8 cellular contexts compared by ENCODE assay signal in the genomic region with DNA sequence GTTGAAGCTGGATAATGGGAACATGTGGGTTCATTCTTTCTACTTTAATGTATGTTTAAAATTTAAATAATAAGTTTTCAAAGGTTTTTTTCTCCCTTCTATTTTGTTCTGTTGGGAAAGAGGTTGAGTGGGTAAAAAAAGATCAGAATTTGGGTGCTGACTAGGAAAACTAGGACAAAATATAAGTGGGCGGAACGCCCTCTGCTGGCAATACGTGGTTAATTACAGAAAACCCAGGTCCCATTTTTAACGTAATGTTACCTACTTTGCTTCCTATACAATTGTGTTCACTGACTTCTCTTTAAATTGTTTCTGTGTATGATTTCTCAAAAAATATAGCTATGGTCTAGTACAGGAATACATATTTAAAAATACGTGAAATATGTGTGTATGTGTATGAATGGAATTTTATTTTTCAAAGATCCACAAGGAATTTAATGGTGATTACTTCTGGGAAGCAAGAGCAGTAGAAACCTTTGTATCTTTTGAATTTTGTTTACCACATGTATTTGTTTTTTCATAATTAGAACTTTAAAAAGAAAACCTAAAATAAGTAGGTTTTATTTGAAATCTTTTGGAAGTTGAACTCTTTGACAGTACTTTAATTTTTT. TPM values are rescaled to one million over a fixed set of nuclear protein-coding genes. Genes with fewer than 3 reads are reported as not detected.
DNase-seq lines count a peak whose midpoint lies in the region; ATAC-seq and FAIRE-seq lines count a peak whose summit lies in the region.

No MANE protein-coding gene starts in this region.

- no peaks in the 10 kb centered on the region for H3K27me3 ChIP-seq in CD4-positive, CD25-positive, alpha-beta regulatory T cell (ENCODE audit: control insufficient read depth, insufficient read depth, low read length)

- peaks cover 28% of the 10 kb centered on the region for H3K36me3 Mint-ChIP-seq in CD4-positive, CD25-positive, alpha-beta regulatory T cell

- DNase-seq in CD4-positive, CD25-positive, alpha-beta regulatory T cell, result peak; percentile 39 to 62 (median 61)
- DNase-seq in HCEC 1CT (peak; percentile 42), RCC 7860 (ENCODE audit: low spot score) (peak; percentile 44), frontal cortex (ENCODE audit: low spot score in 2 of 2) (peak; percentile 17 to 31), pons (ENCODE audit: low spot score) (peak; percentile 70)
- DNase-seq in activated T-helper 9 cell treated with anti-CD3 and anti-CD28 coated beads, Interleukin-2, amount 50 U/mL, for 16 hours (ENCODE audit: low read depth), result peak; percentile 43

- no peak overlapping the region for H3K4me3 ChIP-seq in CD4-positive, CD25-positive, alpha-beta regulatory T cell (ENCODE audit: low read depth, low read length)

- no peak overlapping the region for H3K27ac Mint-ChIP-seq in CD4-positive, CD25-positive, alpha-beta regulatory T cell

- peaks cover 50% of the 10 kb centered on the region for H3K36me3 ChIP-seq in CD4-positive, CD25-positive, alpha-beta regulatory T cell (ENCODE audit: control insufficient read depth, insufficient read depth, low read length)

- no peaks in the 10 kb centered on the region for H3K9me3 ChIP-seq in CD4-positive, CD25-positive, alpha-beta regulatory T cell (ENCODE audit: control insufficient read depth in 2 of 2, low read length in 2 of 2)

- no peak overlapping the region for H3K4me3 Mint-ChIP-seq in CD4-positive, CD25-positive, alpha-beta regulatory T cell

- FAIRE-seq in RCC 7860 (lab: Jason Lieb, UNC) (peak; percentile 83), frontal cortex (lab: Jason Lieb, UNC) (peak; percentile 89)

- H3K27ac ChIP-seq in CD4-positive, CD25-positive, alpha-beta regulatory T cell (ENCODE audit: insufficient read depth, low read length, poor library complexity, severe bottlenecking), result peak overlapping the region; percentile 63

- H3K4me1 Mint-ChIP-seq in CD4-positive, CD25-positive, alpha-beta regulatory T cell, result peaks cover 23 to 43% (median 38%) of the 10 kb centered on the region in 4 donors

- peaks cover 9% of the 10 kb centered on the region for H3K4me1 ChIP-seq in CD4-positive, CD25-positive, alpha-beta regulatory T cell (ENCODE audit: control insufficient read depth, insufficient read depth, low read length, poor library complexity, severe bottlenecking)

- H3K27me3 Mint-ChIP-seq in CD4-positive, CD25-positive, alpha-beta regulatory T cell, result no peaks in the 10 kb centered on the region

- ATAC-seq in CD4-positive, CD25-positive, alpha-beta regulatory T cell (ENCODE audit: low read depth in 2 of 2), result peak in 1 of 2 donors; percentile 73
- ATAC-seq in HG02870 (IDR thresholded peaks at IDR 0.05; ENCODE audit: unreplicated experiment) (no peak), GM19397 (IDR thresholded peaks at IDR 0.05; ENCODE audit: unreplicated experiment) (no peak)

- no peaks in the 10 kb centered on the region for H3K9me3 Mint-ChIP-seq in CD4-positive, CD25-positive, alpha-beta regulatory T cell

RNA-seq across cellular contexts. Expression of gene ECD, which starts 8.7 kb away (rescaled TPM):
- 49.1 TPM for total RNA-seq in CD4-positive, CD25-positive, alpha-beta regulatory T cell
- 10 to 100 TPM; 29.0 to 34.1 (median 30.4) TPM for polyA plus RNA-seq in CD4-positive, CD25-positive, alpha-beta regulatory T cell
- total RNA-seq in frontal cortex, result 25.7 TPM

RNA-seq across cellular contexts. Expression of gene FAM149B1, which starts 8.8 kb away (rescaled TPM):
- total RNA-seq in CD4-positive, CD25-positive, alpha-beta regulatory T cell, result 10.1 TPM
- 1 to 10 TPM; 4.9 to 5.9 (median 5.1) TPM for polyA plus RNA-seq in CD4-positive, CD25-positive, alpha-beta regulatory T cell
- 31.4 TPM for total RNA-seq in frontal cortex

RNA-seq across cellular contexts. Expression of gene NUDT13, which starts 48.9 kb away (rescaled TPM):
- 1.8 TPM for total RNA-seq in CD4-positive, CD25-positive, alpha-beta regulatory T cell
- under 1 TPM; 0.49 to 0.79 (median 0.70) TPM for polyA plus RNA-seq in CD4-positive, CD25-positive, alpha-beta regulatory T cell
- 0.41 TPM for total RNA-seq in frontal cortex
